Comparison of ENCODE assay signal across 21 cellular contexts in genomic region chr1:226868726-226869125, GRCh38. TPM values are rescaled to one million over a fixed set of nuclear protein-coding genes. Genes with fewer than 3 reads are reported as not detected.
DNase-seq lines count a peak whose midpoint lies in the region; ATAC-seq and TF ChIP-seq lines count a peak whose summit lies in the region.
"Had no signal": no experiment of that assay in that cellular context is flagged by ENCODE, and none has a peak within 500 bp of the region (broad histone marks: within the 10 kb centered on the region; RNA-seq: fewer than 3 reads in every experiment).

No MANE protein-coding gene starts in this region.

- peaks cover 15% of the 10 kb centered on the region for H3K27me3 Mint-ChIP-seq in activated naive CD4-positive, alpha-beta T cell treated with anti-CD3 and anti-CD28 coated beads, Interleukin-2, amount 50 U/mL, for 24 hours
- peaks cover 75% of the 10 kb centered on the region for H3K27me3 Mint-ChIP-seq in activated naive CD4-positive, alpha-beta T cell treated with anti-CD3 and anti-CD28 coated beads, Interleukin-2, amount 10 ng/mL, durations not matched to agents 7 days and 5 days
- H3K27me3 Mint-ChIP-seq in brain, result peaks cover 43% of the 10 kb centered on the region
- peaks cover 6% of the 10 kb centered on the region for H3K27me3 Mint-ChIP-seq in neural crest cell (ENCODE audit: low read depth)
- H3K27me3 Mint-ChIP-seq in T-cell, result peaks cover 4 to 11% of the 10 kb centered on the region in 2 donors
- H3K27me3 Mint-ChIP-seq in activated CD4-positive, alpha-beta memory T cell treated with anti-CD3 and anti-CD28 coated beads for 36 hours, result peaks cover 23% of the 10 kb centered on the region

- no peak for TF ChIP-seq CTCF in HEK293 (tag by site-specific recombination; IDR thresholded peaks at IDR 0.05)
- no peak for TF ChIP-seq CTCF in brain (conservative IDR thresholded peaks at IDR 0.05)
- TF ChIP-seq CTCF in neural crest cell (conservative IDR thresholded peaks at IDR 0.05), result no peak

- H3K4me3 ChIP-seq in HEK293 (ENCODE audit: low read depth, low read length), result no peak overlapping the region
- H3K4me3 ChIP-seq: BLaER1 treated with 17β-estradiol and CSF1 and Interleukin-3, amounts not matched to agents 10 nM and 100 nM; GM23248 had no signal

- CTCF ChIA-PET in activated naive CD4-positive, alpha-beta T cell treated with anti-CD3 and anti-CD28 coated beads, Interleukin-2, amount 10 ng/mL, durations not matched to agents 7 days and 5 days (lab: Charles Lee), result interaction anchor here (0.9 kb wide), 1 partner anchor 235 kb away, joined by 3 read pairs; no protein-coding TSS in a partner anchor
- CTCF ChIA-PET in HEK293 (lab: Yijun Ruan, JAX) (no interaction called here), T-cell (lab: Charles Lee) (no interaction called here)
- CTCF ChIA-PET in activated CD4-positive, alpha-beta memory T cell treated with anti-CD3 and anti-CD28 coated beads for 36 hours (lab: Charles Lee), result interaction anchor here (1.2 kb wide), 1 partner anchor 40 kb away, joined by 4 read pairs; no protein-coding TSS in a partner anchor

- no peaks in the 10 kb centered on the region for H3K36me3 Mint-ChIP-seq in activated naive CD4-positive, alpha-beta T cell treated with anti-CD3 and anti-CD28 coated beads, Interleukin-2, amount 50 U/mL, for 24 hours
- H3K36me3 Mint-ChIP-seq in activated naive CD4-positive, alpha-beta T cell treated with anti-CD3 and anti-CD28 coated beads, Interleukin-2, amount 10 ng/mL, durations not matched to agents 7 days and 5 days, result no peaks in the 10 kb centered on the region
- H3K36me3 Mint-ChIP-seq in brain, result no peaks in the 10 kb centered on the region
- no peaks in the 10 kb centered on the region for H3K36me3 Mint-ChIP-seq in neural crest cell (ENCODE audit: low read depth)
- H3K36me3 Mint-ChIP-seq in T-cell, result no peaks in the 10 kb centered on the region
- H3K36me3 Mint-ChIP-seq in activated CD4-positive, alpha-beta memory T cell treated with anti-CD3 and anti-CD28 coated beads for 36 hours, result no peaks in the 10 kb centered on the region
- H3K36me3 Mint-ChIP-seq: CD14-positive monocyte; CD8-positive, alpha-beta memory T cell had no signal

- no peak for ATAC-seq in T-cell (replicated peaks in 1 of 4)
- no peak for ATAC-seq in HG03571 (IDR thresholded peaks at IDR 0.05; ENCODE audit: unreplicated experiment)

- no peaks in the 10 kb centered on the region for H3K9me3 ChIP-seq in HEK293 (ENCODE audit: control insufficient read depth, insufficient read depth, low read depth, low read length)
- H3K9me3 ChIP-seq: BE2C had no signal

- intact Hi-C loops in activated CD4-positive, alpha-beta memory T cell treated with anti-CD3 and anti-CD28 coated beads for 36 hours (cut with micrococcal nuclease), result no loop called here

- POLR2A ChIA-PET in HEK293 (lab: Yijun Ruan, JAX) (interaction anchor here (0.7 kb wide), 1 partner anchor 866 kb away, joined by 3 read pairs; no protein-coding TSS in a partner anchor), T-cell (lab: Charles Lee) (no interaction called here)
- POLR2A ChIA-PET in activated CD4-positive, alpha-beta memory T cell treated with anti-CD3 and anti-CD28 coated beads for 36 hours (lab: Charles Lee), result no interaction called here

- no peak overlapping the region for H3K4me3 Mint-ChIP-seq in activated naive CD4-positive, alpha-beta T cell treated with anti-CD3 and anti-CD28 coated beads, Interleukin-2, amount 50 U/mL, for 24 hours
- no peak overlapping the region for H3K4me3 Mint-ChIP-seq in activated naive CD4-positive, alpha-beta T cell treated with anti-CD3 and anti-CD28 coated beads, Interleukin-2, amount 10 ng/mL, durations not matched to agents 7 days and 5 days
- H3K4me3 Mint-ChIP-seq in brain (peak overlapping the region in 3 of 5 experiments; percentile 20 to 58 (median 33)), neural crest cell (peak overlapping the region; percentile 1), T-cell (no peak overlapping the region)
- H3K4me3 Mint-ChIP-seq in activated CD4-positive, alpha-beta memory T cell treated with anti-CD3 and anti-CD28 coated beads for 36 hours, result no peak overlapping the region

- no peaks in the 10 kb centered on the region for H3K9me3 Mint-ChIP-seq in activated naive CD4-positive, alpha-beta T cell treated with anti-CD3 and anti-CD28 coated beads, Interleukin-2, amount 50 U/mL, for 24 hours
- no peaks in the 10 kb centered on the region for H3K9me3 Mint-ChIP-seq in activated naive CD4-positive, alpha-beta T cell treated with anti-CD3 and anti-CD28 coated beads, Interleukin-2, amount 10 ng/mL, durations not matched to agents 7 days and 5 days
- peaks cover 0 to 8% (median 3%) of the 10 kb centered on the region in 5 experiments for H3K9me3 Mint-ChIP-seq in brain
- no peaks in the 10 kb centered on the region for H3K9me3 Mint-ChIP-seq in neural crest cell
- no peaks in the 10 kb centered on the region for H3K9me3 Mint-ChIP-seq in T-cell
- H3K9me3 Mint-ChIP-seq in activated CD4-positive, alpha-beta memory T cell treated with anti-CD3 and anti-CD28 coated beads for 36 hours, result no peaks in the 10 kb centered on the region
- H3K9me3 Mint-ChIP-seq: CD4-positive, alpha-beta T cell; CD8-positive, alpha-beta memory T cell had no signal

- peaks cover 14% of the 10 kb centered on the region for H3K4me1 Mint-ChIP-seq in activated naive CD4-positive, alpha-beta T cell treated with anti-CD3 and anti-CD28 coated beads, Interleukin-2, amount 50 U/mL, for 24 hours
- peaks cover 15% of the 10 kb centered on the region for H3K4me1 Mint-ChIP-seq in activated naive CD4-positive, alpha-beta T cell treated with anti-CD3 and anti-CD28 coated beads, Interleukin-2, amount 10 ng/mL, durations not matched to agents 7 days and 5 days
- H3K4me1 Mint-ChIP-seq in brain, result peaks cover 26% of the 10 kb centered on the region
- H3K4me1 Mint-ChIP-seq in neural crest cell, result peaks cover 14% of the 10 kb centered on the region
- H3K4me1 Mint-ChIP-seq in T-cell, result peaks cover 11 to 20% (median 19%) of the 10 kb centered on the region in 3 donors
- H3K4me1 Mint-ChIP-seq in activated CD4-positive, alpha-beta memory T cell treated with anti-CD3 and anti-CD28 coated beads for 36 hours (ENCODE audit: low read depth), result peaks cover 12% of the 10 kb centered on the region

- H3K27ac Mint-ChIP-seq in activated naive CD4-positive, alpha-beta T cell treated with anti-CD3 and anti-CD28 coated beads, Interleukin-2, amount 50 U/mL, for 24 hours, result peak overlapping the region; percentile 30
- H3K27ac Mint-ChIP-seq in activated naive CD4-positive, alpha-beta T cell treated with anti-CD3 and anti-CD28 coated beads, Interleukin-2, amount 10 ng/mL, durations not matched to agents 7 days and 5 days, result no peak overlapping the region
- H3K27ac Mint-ChIP-seq in brain (no peak overlapping the region), neural crest cell (ENCODE audit: unreplicated experiment) (no peak overlapping the region), T-cell (no peak overlapping the region)
- H3K27ac Mint-ChIP-seq in activated CD4-positive, alpha-beta memory T cell treated with anti-CD3 and anti-CD28 coated beads for 36 hours, result no peak overlapping the region
- H3K27ac Mint-ChIP-seq: CD14-positive monocyte; CD4-positive, alpha-beta T cell had no signal

- H3K4me1 ChIP-seq in HEK293 (ENCODE audit: control insufficient read depth, insufficient read depth, low read length), result peaks cover 10% of the 10 kb centered on the region
- H3K4me1 ChIP-seq: BE2C had no signal

- H3K27ac ChIP-seq in HEK293 (ENCODE audit: extremely low read depth, low read depth, low read length), result no peak overlapping the region
- H3K27ac ChIP-seq: 22Rv1; BLaER1 treated with 17β-estradiol and CSF1 and Interleukin-3, amounts not matched to agents 10 nM and 100 nM; GM23248 had no signal

- H3K36me3 ChIP-seq in HEK293 (ENCODE audit: control insufficient read depth in 2 of 2, insufficient read depth in 1 of 2, low read length in 2 of 2), result no peaks in the 10 kb centered on the region
- H3K36me3 ChIP-seq: BE2C; BLaER1 treated with 17β-estradiol and CSF1 and Interleukin-3, amounts not matched to agents 10 nM and 100 nM had no signal

- DNase-seq in activated naive CD4-positive, alpha-beta T cell treated with anti-CD3 and anti-CD28 coated beads, Interleukin-2, amount 10 ng/mL, durations not matched to agents 7 days and 5 days, result no peak
- DNase-seq in neural crest cell (ENCODE audit: low read depth, low spot score), result no peak
- DNase-seq in T-cell, result no peak
- DNase-seq in activated CD4-positive, alpha-beta memory T cell treated with anti-CD3 and anti-CD28 coated beads for 36 hours, result no peak
- DNase-seq: BE2C; CD4-positive, alpha-beta T cell; CD8-positive, alpha-beta memory T cell; DMS 273 treated with DMSO at 0.1 percent for 48 hours; DMS53; DMS79 treated with DMSO at 0.1 percent for 48 hours; GF-D8; GM23248; H7; HCEC 1CT had no signal

TF ChIP-seq in HEK293, 187 proteins besides CTCF, POLR2A, EP300 and RAD21:
- TF ChIP-seq SCRT1 (tag by site-specific recombination; IDR thresholded peaks at IDR 0.05; ENCODE audit: borderline replicate concordance) (no peak), ZNF558 (tag by site-specific recombination; IDR thresholded peaks at IDR 0.05) (0 out of 2 replicates have a peak, but pooled peaks have one; percentile 42), ZNF776 (tag by site-specific recombination; IDR thresholded peaks at IDR 0.05; ENCODE audit: borderline replicate concordance) (0 out of 2 replicates have a peak, but pooled peaks have one; percentile 22)
TF ChIP-seq in HEK293: peak in this region for 2.

RNA-seq across cellular contexts. Expression of gene PSEN2, which starts 1.7 kb away (rescaled TPM):
- 12.1 TPM for polyA plus RNA-seq in brain (ENCODE audit: insufficient read depth, low read depth, low replicate concordance)
- total RNA-seq in neural crest cell, result 20.1 and 20.4 TPM in 2 replicates
- 1 to 10 TPM; 1.9 to 5.6 (median 4.0) TPM for total RNA-seq in T-cell
- 1 to 10 TPM; 4.5 to 5.3 TPM for total RNA-seq in activated CD4-positive, alpha-beta memory T cell treated with anti-CD3 and anti-CD28 coated beads for 36 hours

Comparison
In these comparisons a context has a peak if more than half of its experiments do, and no peak if none do; other contexts are left out.
1. H3K4me3 Mint-ChIP-seq: peak in brain (3 of 5) and neural crest cell (single experiment); none in activated naive CD4-positive, alpha-beta T cell treated with anti-CD3 and anti-CD28 coated beads, Interleukin-2, amount 50 U/mL, for 24 hours (single experiment), activated naive CD4-positive, alpha-beta T cell treated with anti-CD3 and anti-CD28 coated beads, Interleukin-2, amount 10 ng/mL, durations not matched to agents 7 days and 5 days (single experiment), T-cell (0 of 3) and activated CD4-positive, alpha-beta memory T cell treated with anti-CD3 and anti-CD28 coated beads for 36 hours (single experiment).
2. CTCF ChIA-PET loops: an anchor here in activated naive CD4-positive, alpha-beta T cell treated with anti-CD3 and anti-CD28 coated beads, Interleukin-2, amount 10 ng/mL, durations not matched to agents 7 days and 5 days (0.9 kb wide) and activated CD4-positive, alpha-beta memory T cell treated with anti-CD3 and anti-CD28 coated beads for 36 hours (1.2 kb wide); none called in HEK293 and T-cell.